In genomic region chr9:19464061-19464763, GRCh38 we compare ENCODE assay signal across 1 cellular context.
TF ChIP-seq lines count a peak whose summit lies in the region.

No MANE protein-coding gene starts in this region.

TF ChIP-seq in SK-N-SH, 30 proteins besides CTCF, POLR2A, EP300 and RAD21 (continued from another document):
- TF ChIP-seq TEAD4 (IDR thresholded peaks at IDR 0.05; ENCODE audit: borderline replicate concordance, insufficient read depth), result no peak
- TF ChIP-seq NRF1 (IDR thresholded peaks at IDR 0.05; ENCODE audit: low read depth, low read length), result no peak
